ENCODE assay signal across 1 cellular context in genomic region chr3:110272525-110272924, GRCh38.
TF ChIP-seq lines count a peak whose summit lies in the region.

No MANE protein-coding gene starts in this region.

TF ChIP-seq in GM23338, 12 proteins besides CTCF, POLR2A, EP300 and RAD21 (continued from another document):
- TF ChIP-seq REST (IDR thresholded peaks at IDR 0.05; ENCODE audit: unreplicated experiment) (no peak), EZH2phosphoT487 (IDR thresholded peaks at IDR 0.05; ENCODE audit: unreplicated experiment) (no peak), CREB1 (CRISPR knock-in tag; IDR thresholded peaks at IDR 0.05; ENCODE audit: low read depth) (no peak), NANOG (IDR thresholded peaks at IDR 0.05; ENCODE audit: borderline replicate concordance) (peak; percentile 87), STAT1 (IDR thresholded peaks at IDR 0.05; ENCODE audit: unreplicated experiment) (no peak)
